ENCODE assay signal across 8 cellular contexts in the genomic region with DNA sequence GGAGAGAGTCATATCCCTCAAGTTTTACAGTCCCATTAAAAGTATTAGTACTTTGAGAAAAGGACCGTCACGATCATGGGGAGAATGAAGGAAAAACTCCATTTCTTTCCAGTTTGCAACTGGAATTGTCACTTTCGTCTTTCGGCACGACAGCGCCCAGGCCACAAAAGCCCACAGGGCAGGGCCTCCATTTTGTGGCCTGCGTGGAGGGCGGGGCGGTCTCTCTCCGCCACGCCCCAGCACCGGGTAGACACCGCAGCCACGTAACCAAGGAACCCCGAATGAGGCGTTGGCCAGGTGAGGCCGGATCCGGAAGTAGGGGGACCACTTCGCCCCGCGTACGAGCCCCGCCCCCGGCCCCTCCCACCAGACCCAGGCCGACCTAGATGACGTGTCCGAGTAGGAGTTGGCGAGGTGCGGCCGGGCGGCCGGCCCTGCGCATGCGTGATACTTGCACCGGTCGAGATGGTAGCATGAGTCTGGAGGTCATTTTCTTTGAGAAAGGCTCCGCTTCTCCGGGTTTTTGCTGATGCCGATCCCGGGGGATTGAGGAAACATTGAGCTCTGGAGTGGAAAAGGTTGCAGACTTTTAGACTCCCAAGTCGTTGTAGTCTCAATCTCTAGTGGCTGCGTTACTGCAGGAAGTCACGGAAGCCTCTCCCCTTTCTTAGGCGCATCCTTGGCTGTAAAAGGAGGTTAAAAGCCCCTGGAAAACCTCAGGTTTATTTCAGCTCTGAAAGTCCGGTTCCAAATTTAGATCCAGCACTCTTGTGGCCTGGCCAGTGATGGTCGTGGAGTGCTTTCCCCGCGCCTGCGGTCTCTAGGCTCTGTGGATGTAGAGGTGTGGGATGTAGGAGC. TPM values are rescaled to one million over a fixed set of nuclear protein-coding genes. Genes with fewer than 3 reads are reported as not detected.
DNase-seq lines count a peak whose midpoint lies in the region; ATAC-seq and TF ChIP-seq lines count a peak whose summit lies in the region.

No MANE protein-coding gene starts in this region.

- 4 to 10% methylated on average over 42 to 49 of the region's 49 CpGs for WGBS in GM23248 (ENCODE audit: low coverage in 1 of 2, low lambda C conversion rate in 2 of 2, missing lambda C conversion rate in 2 of 2), 2 experiments

- H3K4me3 ChIP-seq in DOHH2 (ENCODE audit: low read length) (peak overlapping the region; percentile 81), GM23248 (peak overlapping the region; percentile 76), LNCaP clone FGC (ENCODE audit: low read depth, low read length) (peak overlapping the region; percentile 45)

- H3K4me3 Mint-ChIP-seq in activated T-helper 2 cell treated with anti-CD3 and anti-CD28 coated beads, Interferon-gamma antibody, Interleukin-2, Interleukin-4, amounts not matched to agents 10 μg/mL and 5 μg/mL and 100 μg/mL, durations not matched to agents 14 hours and 24 hours and 36 hours (ENCODE audit: low read depth) = peak overlapping the region; percentile 75
- H3K4me3 Mint-ChIP-seq in naive thymus-derived CD8-positive, alpha-beta T cell = peak overlapping the region; percentile 84 to 100 (median 94)
- peak overlapping the region; percentile 85 to 86 for H3K4me3 Mint-ChIP-seq in stimulated activated naive B cell treated with anti-CD40 and anti-IgM and Interleukin-4, amounts not matched to agents 10 μg/mL and 1 μg/mL and 100 μg/mL, for 72 hours

- 0 out of 2 replicates have a peak, but pooled peaks cover 3% of the 10 kb centered on the region for H4K20me1 ChIP-seq in DOHH2 (ENCODE audit: control insufficient read depth, insufficient read depth, low read depth, low read length)
- H4K20me1 ChIP-seq in GM23248 (ENCODE audit: insufficient read depth) = no peaks in the 10 kb centered on the region

- TF ChIP-seq CTCF in DOHH2 (IDR thresholded peaks at IDR 0.05; ENCODE audit: low read depth, low read length, poor library complexity, severe bottlenecking) (no peak), LNCaP clone FGC (IDR thresholded peaks at IDR 0.05; ENCODE audit: control insufficient read depth, extremely low read depth, insufficient read depth) (no peak)

- peaks cover 52% of the 10 kb centered on the region for H3K4me1 Mint-ChIP-seq in activated T-helper 2 cell treated with anti-CD3 and anti-CD28 coated beads, Interferon-gamma antibody, Interleukin-2, Interleukin-4, amounts not matched to agents 10 μg/mL and 5 μg/mL and 100 μg/mL, durations not matched to agents 14 hours and 24 hours and 36 hours (ENCODE audit: low read depth)
- peaks cover 42 to 90% (median 84%) of the 10 kb centered on the region in 4 donors for H3K4me1 Mint-ChIP-seq in naive thymus-derived CD8-positive, alpha-beta T cell
- H3K4me1 Mint-ChIP-seq in stimulated activated naive B cell treated with anti-CD40 and anti-IgM and Interleukin-4, amounts not matched to agents 10 μg/mL and 1 μg/mL and 100 μg/mL, for 72 hours = peaks cover 40 to 55% of the 10 kb centered on the region in 2 donors

- H3F3A ChIP-seq in DOHH2 (ENCODE audit: control insufficient read depth, insufficient read depth) = peaks cover 16% of the 10 kb centered on the region
- H3F3A ChIP-seq in GM23248 (ENCODE audit: insufficient read depth) = peaks cover 43% of the 10 kb centered on the region

- peak; percentile 60 to 76 for ATAC-seq in naive thymus-derived CD8-positive, alpha-beta T cell
- peak; percentile 77 to 86 for ATAC-seq in stimulated activated naive B cell treated with anti-CD40 and anti-IgM and Interleukin-4, amounts not matched to agents 10 μg/mL and 1 μg/mL and 100 μg/mL, for 72 hours (replicated peaks)

- peaks cover 8% of the 10 kb centered on the region for H3K9me3 Mint-ChIP-seq in activated T-helper 2 cell treated with anti-CD3 and anti-CD28 coated beads, Interferon-gamma antibody, Interleukin-2, Interleukin-4, amounts not matched to agents 10 μg/mL and 5 μg/mL and 100 μg/mL, durations not matched to agents 14 hours and 24 hours and 36 hours
- H3K9me3 Mint-ChIP-seq in naive thymus-derived CD8-positive, alpha-beta T cell = peaks cover 0 to 2% (median 0%) of the 10 kb centered on the region in 9 donors
- H3K9me3 Mint-ChIP-seq in stimulated activated naive B cell treated with anti-CD40 and anti-IgM and Interleukin-4, amounts not matched to agents 10 μg/mL and 1 μg/mL and 100 μg/mL, for 72 hours = peaks cover 5 to 15% of the 10 kb centered on the region in 2 donors

- H3K79me2 ChIP-seq in DOHH2 (ENCODE audit: control insufficient read depth, low read length) = peaks cover 38% of the 10 kb centered on the region
- H3K79me2 ChIP-seq in GM23248 (ENCODE audit: insufficient read depth) = peaks cover 23% of the 10 kb centered on the region

- DNase-seq in GM23248 (peak; percentile 96), LNCaP clone FGC (ENCODE audit: low read depth) (peak; percentile 74), RPMI8226 (peak; percentile 96), fibroblast of peridontal ligament (ENCODE audit: extremely low read depth) (peak; percentile 98)
- DNase-seq in activated T-helper 2 cell treated with anti-CD3 and anti-CD28 coated beads, Interferon-gamma antibody, Interleukin-2, Interleukin-4, amounts not matched to agents 10 μg/mL and 5 μg/mL and 100 μg/mL, durations not matched to agents 14 hours and 24 hours and 36 hours (ENCODE audit: low spot score) = peak; percentile 91
- peak; percentile 89 to 98 (median 94) for DNase-seq in naive thymus-derived CD8-positive, alpha-beta T cell
- peak; percentile 95 for DNase-seq in stimulated activated naive B cell treated with anti-CD40 and anti-IgM and Interleukin-4, amounts not matched to agents 10 μg/mL and 1 μg/mL and 100 μg/mL, for 72 hours

- intact Hi-C loops in activated T-helper 2 cell treated with anti-CD3 and anti-CD28 coated beads, Interferon-gamma antibody, Interleukin-2, Interleukin-4, amounts not matched to agents 10 μg/mL and 5 μg/mL and 100 μg/mL, durations not matched to agents 14 hours and 24 hours and 36 hours (cut with micrococcal nuclease) = loop anchor here (5.0 kb wide), 2 partner anchors 111 to 211 kb away; no protein-coding TSS in a partner anchor

- POLR2A ChIA-PET in naive thymus-derived CD8-positive, alpha-beta T cell (lab: Charles Lee) = interaction anchor here (1.0 to 1.5 kb wide), 2 partner anchors 10 to 45 kb away, joined by 3 to 5 read pairs; no protein-coding TSS in a partner anchor

- H3K4me2 ChIP-seq in DOHH2 (ENCODE audit: low read length) = peak overlapping the region; percentile 94
- peak overlapping the region; percentile 89 for H3K4me2 ChIP-seq in GM23248 (ENCODE audit: unreplicated experiment)

- H3K9ac ChIP-seq in GM23248 = peak overlapping the region; percentile 81

- peaks cover 14% of the 10 kb centered on the region for H3K36me3 Mint-ChIP-seq in activated T-helper 2 cell treated with anti-CD3 and anti-CD28 coated beads, Interferon-gamma antibody, Interleukin-2, Interleukin-4, amounts not matched to agents 10 μg/mL and 5 μg/mL and 100 μg/mL, durations not matched to agents 14 hours and 24 hours and 36 hours (ENCODE audit: low read depth)
- H3K36me3 Mint-ChIP-seq in naive thymus-derived CD8-positive, alpha-beta T cell = peaks cover 0 to 8% (median 4%) of the 10 kb centered on the region in 3 donors
- peaks cover 14 to 31% of the 10 kb centered on the region in 2 donors for H3K36me3 Mint-ChIP-seq in stimulated activated naive B cell treated with anti-CD40 and anti-IgM and Interleukin-4, amounts not matched to agents 10 μg/mL and 1 μg/mL and 100 μg/mL, for 72 hours

- H3K27me3 ChIP-seq in DOHH2 (ENCODE audit: control insufficient read depth, low read length) (no peaks in the 10 kb centered on the region), GM23248 (replicated peaks; ENCODE audit: insufficient read depth) (no peaks in the 10 kb centered on the region)

- H3K36me3 ChIP-seq in DOHH2 (ENCODE audit: control insufficient read depth, low read length) = peaks cover 4% of the 10 kb centered on the region; the same call in 1 of the 2 replicates
- no peaks in the 10 kb centered on the region for H3K36me3 ChIP-seq in GM23248 (ENCODE audit: low read depth)

- H2AFZ ChIP-seq in GM23248 = peak overlapping the region; percentile 98

- H3K27ac Mint-ChIP-seq in activated T-helper 2 cell treated with anti-CD3 and anti-CD28 coated beads, Interferon-gamma antibody, Interleukin-2, Interleukin-4, amounts not matched to agents 10 μg/mL and 5 μg/mL and 100 μg/mL, durations not matched to agents 14 hours and 24 hours and 36 hours = peak overlapping the region; percentile 84
- peak overlapping the region; percentile 95 to 99 (median 97) for H3K27ac Mint-ChIP-seq in naive thymus-derived CD8-positive, alpha-beta T cell
- peak overlapping the region; percentile 92 for H3K27ac Mint-ChIP-seq in stimulated activated naive B cell treated with anti-CD40 and anti-IgM and Interleukin-4, amounts not matched to agents 10 μg/mL and 1 μg/mL and 100 μg/mL, for 72 hours

- in situ Hi-C loops in GM23248 (cut with MboI) = no loop called here

- H3K9me3 ChIP-seq in DOHH2 (ENCODE audit: control insufficient read depth, insufficient read depth, low read length) = no peaks in the 10 kb centered on the region
- H3K9me3 ChIP-seq in GM23248 (ENCODE audit: low read depth) = no peaks in the 10 kb centered on the region

- H3K4me1 ChIP-seq in DOHH2 (ENCODE audit: control insufficient read depth, low read length) (peaks cover 43% of the 10 kb centered on the region), GM23248 (ENCODE audit: insufficient read depth) (peaks cover 15% of the 10 kb centered on the region)

- no peaks in the 10 kb centered on the region for H3K27me3 Mint-ChIP-seq in activated T-helper 2 cell treated with anti-CD3 and anti-CD28 coated beads, Interferon-gamma antibody, Interleukin-2, Interleukin-4, amounts not matched to agents 10 μg/mL and 5 μg/mL and 100 μg/mL, durations not matched to agents 14 hours and 24 hours and 36 hours (ENCODE audit: low read depth)
- H3K27me3 Mint-ChIP-seq in naive thymus-derived CD8-positive, alpha-beta T cell = peaks cover 0 to 2% (median 0%) of the 10 kb centered on the region in 5 donors
- H3K27me3 Mint-ChIP-seq in stimulated activated naive B cell treated with anti-CD40 and anti-IgM and Interleukin-4, amounts not matched to agents 10 μg/mL and 1 μg/mL and 100 μg/mL, for 72 hours = no peaks in the 10 kb centered on the region

- H3K27ac ChIP-seq in DOHH2 (ENCODE audit: low read depth, low read length) = peak overlapping the region; percentile 77
- peak overlapping the region; percentile 87 for H3K27ac ChIP-seq in GM23248

- H3K9me2 ChIP-seq in DOHH2 (replicated peaks; ENCODE audit: control insufficient read depth, low read length) = no peaks in the 10 kb centered on the region
- H3K9me2 ChIP-seq in GM23248 (ENCODE audit: insufficient read depth) = no peaks in the 10 kb centered on the region

RNA-seq across cellular contexts. Expression of gene TM9SF2, which starts 2.7 kb away (rescaled TPM):
- 168 and 189 TPM in 2 replicates for total RNA-seq in GM23248 (2014; rRNA removed; shearing (Covaris generic))
- 156 and 162 TPM in 2 replicates for polyA plus RNA-seq in GM23248 (2016; fragmentation: Nextera tagmentation; extraction: Ambion mirVana)
- 77.5 and 78.5 TPM in 2 replicates for total RNA-seq in activated T-helper 2 cell treated with anti-CD3 and anti-CD28 coated beads, Interferon-gamma antibody, Interleukin-2, Interleukin-4, amounts not matched to agents 10 μg/mL and 5 μg/mL and 100 μg/mL, durations not matched to agents 14 hours and 24 hours and 36 hours
- total RNA-seq in naive thymus-derived CD8-positive, alpha-beta T cell = 10 to 100 TPM; 45.5 to 50.5 TPM
- 10 to 100 TPM; 41.5 to 57.4 (median 50.2) TPM for polyA plus RNA-seq in naive thymus-derived CD8-positive, alpha-beta T cell

Comparison
In these comparisons a context has a peak if more than half of its experiments do, and no peak if none do; other contexts are left out.
1. Peak in every context shown above with its lines: DNase-seq, ATAC-seq, H3K4me3 ChIP-seq and H3K27ac ChIP-seq.